ENCODE assay signal across 8 cellular contexts in genomic region chr19:35908010-35908441, GRCh38. TPM values are rescaled to one million over a fixed set of nuclear protein-coding genes. Genes with fewer than 3 reads are reported as not detected.
DNase-seq lines count a peak whose midpoint lies in the region; ATAC-seq lines count a peak whose summit lies in the region.

Gene TYROBP, minus strand, starts transcription at chr19:35908295. Its CDS starts 67 bp downstream, at chr19:35908228.

- POLR2A ChIA-PET in activated CD8-positive, alpha-beta T cell treated with anti-CD3 and anti-CD28 coated beads, Interleukin-2, amount 10 ng/mL, durations not matched to agents 7 days and 5 days (lab: Charles Lee): no interaction called here

- H3K4me3 Mint-ChIP-seq in activated CD8-positive, alpha-beta T cell treated with anti-CD3 and anti-CD28 coated beads, Interleukin-2, amount 10 ng/mL, durations not matched to agents 7 days and 5 days: no peak within 1 kb of the TSS
- H3K4me3 Mint-ChIP-seq in stimulated activated naive B cell treated with anti-CD40 and anti-IgM and Interleukin-4, amounts not matched to agents 10 μg/mL and 1 μg/mL and 100 μg/mL, for 72 hours: peak within 1 kb of the TSS; percentile 68 to 78

- H3K27me3 ChIP-seq in HAP-1 (ENCODE audit: low read depth): no peaks in the 10 kb centered on the region

- in situ Hi-C loops in KBM-7 (cut with MboI; ENCODE audit: low pct_unique_long_range_greater_than_20kb, low sequenced_read_pairs) (no loop called here), HAP-1 (cut with MboI; ENCODE audit: low sequenced_read_pairs) (no loop called here)

- no peak for ATAC-seq in activated CD8-positive, alpha-beta T cell treated with anti-CD3 and anti-CD28 coated beads, Interleukin-2, amount 10 ng/mL, durations not matched to agents 7 days and 5 days
- peak; percentile 31 for ATAC-seq in left lobe of liver
- ATAC-seq in stimulated activated naive B cell treated with anti-CD40 and anti-IgM and Interleukin-4, amounts not matched to agents 10 μg/mL and 1 μg/mL and 100 μg/mL, for 72 hours (replicated peaks): no peak

- H3K4me3 ChIP-seq in HAP-1: no peak within 1 kb of the TSS

- H3K9me3 ChIP-seq in HAP-1: no peaks in the 10 kb centered on the region

- CTCF ChIA-PET in activated CD8-positive, alpha-beta T cell treated with anti-CD3 and anti-CD28 coated beads, Interleukin-2, amount 10 ng/mL, durations not matched to agents 7 days and 5 days (lab: Charles Lee): interaction anchor here (1.0 to 2.1 kb wide), 2 partner anchors 23 to 26 kb away, joined by 3 to 9 read pairs; no protein-coding TSS in a partner anchor

- H3K36me3 Mint-ChIP-seq in activated CD8-positive, alpha-beta T cell treated with anti-CD3 and anti-CD28 coated beads, Interleukin-2, amount 10 ng/mL, durations not matched to agents 7 days and 5 days (ENCODE audit: low read depth): peaks cover 17% of the 10 kb centered on the region
- H3K36me3 Mint-ChIP-seq in stimulated activated naive B cell treated with anti-CD40 and anti-IgM and Interleukin-4, amounts not matched to agents 10 μg/mL and 1 μg/mL and 100 μg/mL, for 72 hours: peaks cover 6% of the 10 kb centered on the region in 2 donors

- H3K9me3 Mint-ChIP-seq in activated CD8-positive, alpha-beta T cell treated with anti-CD3 and anti-CD28 coated beads, Interleukin-2, amount 10 ng/mL, durations not matched to agents 7 days and 5 days (ENCODE audit: insufficient read depth): no peaks in the 10 kb centered on the region
- no peaks in the 10 kb centered on the region for H3K9me3 Mint-ChIP-seq in stimulated activated naive B cell treated with anti-CD40 and anti-IgM and Interleukin-4, amounts not matched to agents 10 μg/mL and 1 μg/mL and 100 μg/mL, for 72 hours

- peak within 1 kb of the TSS; percentile 65 for H3K27ac Mint-ChIP-seq in activated CD8-positive, alpha-beta T cell treated with anti-CD3 and anti-CD28 coated beads, Interleukin-2, amount 10 ng/mL, durations not matched to agents 7 days and 5 days
- peak within 1 kb of the TSS; percentile 97 for H3K27ac Mint-ChIP-seq in stimulated activated naive B cell treated with anti-CD40 and anti-IgM and Interleukin-4, amounts not matched to agents 10 μg/mL and 1 μg/mL and 100 μg/mL, for 72 hours

- no peaks in the 10 kb centered on the region for H3K27me3 Mint-ChIP-seq in activated CD8-positive, alpha-beta T cell treated with anti-CD3 and anti-CD28 coated beads, Interleukin-2, amount 10 ng/mL, durations not matched to agents 7 days and 5 days (ENCODE audit: low read depth)
- H3K27me3 Mint-ChIP-seq in stimulated activated naive B cell treated with anti-CD40 and anti-IgM and Interleukin-4, amounts not matched to agents 10 μg/mL and 1 μg/mL and 100 μg/mL, for 72 hours: no peaks in the 10 kb centered on the region

- peaks cover 57% of the 10 kb centered on the region for H3K4me1 Mint-ChIP-seq in activated CD8-positive, alpha-beta T cell treated with anti-CD3 and anti-CD28 coated beads, Interleukin-2, amount 10 ng/mL, durations not matched to agents 7 days and 5 days (ENCODE audit: low read depth)
- peaks cover 56 to 78% of the 10 kb centered on the region in 2 donors for H3K4me1 Mint-ChIP-seq in stimulated activated naive B cell treated with anti-CD40 and anti-IgM and Interleukin-4, amounts not matched to agents 10 μg/mL and 1 μg/mL and 100 μg/mL, for 72 hours

- H3K36me3 ChIP-seq in HAP-1 (replicated peaks): no peaks in the 10 kb centered on the region

- peak; percentile 53 for DNase-seq in KBM-7
- no peak for DNase-seq in activated CD8-positive, alpha-beta T cell treated with anti-CD3 and anti-CD28 coated beads, Interleukin-2, amount 10 ng/mL, durations not matched to agents 7 days and 5 days
- no peak for DNase-seq in left lobe of liver (ENCODE audit: low spot score)
- DNase-seq in stimulated activated naive B cell treated with anti-CD40 and anti-IgM and Interleukin-4, amounts not matched to agents 10 μg/mL and 1 μg/mL and 100 μg/mL, for 72 hours: no peak
- no peak for DNase-seq in NCI-H446 treated with DMSO at 0.1 percent for 48 hours (lab: John Stamatoyannopoulos, UW)
- DNase-seq in activated effector memory CD4-positive, alpha-beta T cell treated with anti-CD3 and anti-CD28 coated beads, Interleukin-2, amount 50 U/mL, for 16 hours: no peak
- DNase-seq in HAP-1 (ENCODE audit: low spot score in 2 of 2): no peak
- no peak for DNase-seq in NCI-H524 treated with DMSO at 0.1 percent for 48 hours (lab: John Stamatoyannopoulos, UW)

- peaks cover 4% of the 10 kb centered on the region; the same call in 1 of the 2 replicates for H3K4me1 ChIP-seq in HAP-1

RNA-seq across cellular contexts. Expression of gene TYROBP, which starts in this region (rescaled TPM):
- total RNA-seq in activated CD8-positive, alpha-beta T cell treated with anti-CD3 and anti-CD28 coated beads, Interleukin-2, amount 10 ng/mL, durations not matched to agents 7 days and 5 days: under 1 TPM; 0.52 to 0.71 TPM
- 20.2 TPM for total RNA-seq in left lobe of liver

Comparison
In these comparisons a context has a peak if more than half of its experiments do, and no peak if none do; other contexts are left out.
1. RNA of gene TYROBP (total RNA-seq): 20.2 TPM in left lobe of liver (single experiment); 0.52 to 0.71 TPM in activated CD8-positive, alpha-beta T cell treated with anti-CD3 and anti-CD28 coated beads, Interleukin-2, amount 10 ng/mL, durations not matched to agents 7 days and 5 days; every median in the first group is over 10 times any median in the second.